In the genomic region with DNA sequence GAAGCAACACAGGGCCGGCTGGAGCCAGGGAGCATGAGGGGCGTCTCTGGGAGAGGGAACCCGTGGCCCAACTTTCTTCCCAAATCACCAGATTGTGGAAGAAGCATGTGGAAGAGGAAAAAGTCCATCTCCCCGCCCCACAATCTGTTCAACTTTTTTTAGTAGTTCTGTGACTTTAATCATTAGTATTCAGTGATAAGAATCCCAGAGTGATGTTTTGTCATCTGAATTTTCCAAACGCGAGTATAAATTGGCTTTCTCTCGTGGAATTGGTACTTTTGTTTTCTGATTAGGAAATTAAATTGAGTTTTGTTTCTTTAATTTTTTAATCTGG, we compare ENCODE assay signal across 9 cellular contexts.
A peak's percentile ranks its signal among the peaks of the same experiment; 100 is the strongest.
DNase-seq lines count a peak whose midpoint lies in the region; ATAC-seq, FAIRE-seq and TF ChIP-seq lines count a peak whose summit lies in the region.
"Had no signal": no experiment of that assay in that cellular context is flagged by ENCODE, and none has a peak within 500 bp of the region (broad histone marks: within the 10 kb centered on the region; RNA-seq: fewer than 3 reads in every experiment).

No MANE protein-coding gene starts in this region.

- no peak for TF ChIP-seq EP300 in A549 (IDR thresholded peaks at IDR 0.05)

- TF ChIP-seq RAD21 in A549 (conservative IDR thresholded peaks at IDR 0.05 in 1 of 2, IDR thresholded peaks at IDR 0.05 in 1 of 2): no peak

- H3K27ac ChIP-seq in A549: peak overlapping the region in 1 of 2 experiments; percentile 68; a peak in 4 of 6 replicates
- peak overlapping the region in 1 of 3 donors; percentile 10 for H3K27ac ChIP-seq in right lobe of liver
- H3K27ac ChIP-seq in esophagus squamous epithelium: no peak overlapping the region
- H3K27ac ChIP-seq: neutrophil had no signal

- H3K36me3 Mint-ChIP-seq in activated CD4-positive, alpha-beta memory T cell treated with anti-CD3 and anti-CD28 coated beads, Interleukin-2, amount 10 ng/mL, durations not matched to agents 7 days and 5 days (ENCODE audit: low read depth): no peaks in the 10 kb centered on the region

- CTCF ChIA-PET in A549 (lab: Yijun Ruan, JAX): interaction anchor here (0.7 to 2.4 kb wide), 28 partner anchors 8 to 585 kb away, joined by 3 to 19 read pairs (median 5); partner anchors contain the start of gene ORC4
- CTCF ChIA-PET in activated CD4-positive, alpha-beta memory T cell treated with anti-CD3 and anti-CD28 coated beads, Interleukin-2, amount 10 ng/mL, durations not matched to agents 7 days and 5 days (lab: Charles Lee): interaction anchor here (0.9 to 3.2 kb wide), 27 partner anchors 9 to 598 kb away, joined by 3 to 60 read pairs (median 4); no protein-coding TSS in a partner anchor

- ATAC-seq in A549 (no peak; a peak in 1 of 6 replicates), GM19395 (IDR thresholded peaks at IDR 0.05; ENCODE audit: unreplicated experiment) (peak; percentile 1), right lobe of liver (no peak), GM21576 (IDR thresholded peaks at IDR 0.05; ENCODE audit: unreplicated experiment) (no peak), left colon (no peak), GM19397 (IDR thresholded peaks at IDR 0.05; ENCODE audit: unreplicated experiment) (no peak)

- H3K36me3 ChIP-seq in right lobe of liver (no peaks in the 10 kb centered on the region), esophagus squamous epithelium (peaks cover 0 to 4% (median 0%) of the 10 kb centered on the region in 3 donors)
- H3K36me3 ChIP-seq: neutrophil had no signal

- H3K4me1 Mint-ChIP-seq in activated CD4-positive, alpha-beta memory T cell treated with anti-CD3 and anti-CD28 coated beads, Interleukin-2, amount 10 ng/mL, durations not matched to agents 7 days and 5 days: peaks cover 17% of the 10 kb centered on the region

- DNase-seq in A549 (ENCODE audit: low read depth in 1 of 2, low spot score in 1 of 2) (no peak), right lobe of liver (no peak), esophagus squamous epithelium (lab: John Stamatoyannopoulos, UW) (no peak), left colon (no peak)
- DNase-seq in activated CD4-positive, alpha-beta memory T cell treated with anti-CD3 and anti-CD28 coated beads, Interleukin-2, amount 10 ng/mL, durations not matched to agents 7 days and 5 days: no peak

- H3K4me2 ChIP-seq in A549: peak overlapping the region; percentile 62

- POLR2A ChIA-PET in A549 (lab: Yijun Ruan, JAX): interaction anchor here (1.4 kb wide), 1 partner anchor 489 kb away, joined by 22 read pairs; the partner anchor contains the start of genes MBD5 and ORC4
- POLR2A ChIA-PET in activated CD4-positive, alpha-beta memory T cell treated with anti-CD3 and anti-CD28 coated beads, Interleukin-2, amount 10 ng/mL, durations not matched to agents 7 days and 5 days (lab: Charles Lee): interaction anchor here (0.6 to 2.8 kb wide), 9 partner anchors 12 to 481 kb away, joined by 3 to 11 read pairs (median 4); partner anchors contain the start of gene EPC2

- no peak for FAIRE-seq in A549 (lab: Jason Lieb, UNC)

- no peak; the same call in 1 of the 3 replicates for TF ChIP-seq CTCF in A549 (IDR thresholded peaks at IDR 0.05)
- no peak for TF ChIP-seq CTCF in right lobe of liver (IDR thresholded peaks at IDR 0.05)
- no peak for TF ChIP-seq CTCF in esophagus squamous epithelium (IDR thresholded peaks at IDR 0.05)

- H3K4me3 ChIP-seq in A549: peak overlapping the region; percentile 39; the same call in 2 of the 3 replicates
- peak overlapping the region; percentile 27 to 40 (median 36) for H3K4me3 ChIP-seq in right lobe of liver
- peak overlapping the region in 2 of 4 donors; percentile 26 to 63 for H3K4me3 ChIP-seq in esophagus squamous epithelium

- intact Hi-C loops in right lobe of liver (cut with DNase I): no loop called here
- intact Hi-C loops in esophagus squamous epithelium (cut with DNase I): loop anchor here (5.0 kb wide), 1 partner anchor 572 kb away; no protein-coding TSS in a partner anchor
- intact Hi-C loops in left colon (cut with DNase I, micrococcal nuclease): loop anchor here in 1 of 2 donors (5.0 to 10.0 kb wide), 2 partner anchors 525 to 572 kb away; no protein-coding TSS in a partner anchor

- WGBS in A549 (ENCODE audit: missing lambda C conversion rate): 0% methylated on average over 7 of the region's 7 CpGs
- 3% methylated on average over 7 of the region's 7 CpGs for WGBS in right lobe of liver (ENCODE audit: insufficient coverage, low coverage, low lambda C conversion rate, missing lambda C conversion rate)
- 16 to 23% methylated on average over 7 of the region's 7 CpGs for WGBS in esophagus squamous epithelium, 2 donors

- H3K4me1 ChIP-seq in A549: no peaks in the 10 kb centered on the region
- no peaks in the 10 kb centered on the region for H3K4me1 ChIP-seq in right lobe of liver
- H3K4me1 ChIP-seq in esophagus squamous epithelium: peaks cover 0 to 9% (median 5%) of the 10 kb centered on the region in 3 donors

- no peak overlapping the region for H3K27ac Mint-ChIP-seq in activated CD4-positive, alpha-beta memory T cell treated with anti-CD3 and anti-CD28 coated beads, Interleukin-2, amount 10 ng/mL, durations not matched to agents 7 days and 5 days

- no peaks in the 10 kb centered on the region for H3K27me3 Mint-ChIP-seq in activated CD4-positive, alpha-beta memory T cell treated with anti-CD3 and anti-CD28 coated beads, Interleukin-2, amount 10 ng/mL, durations not matched to agents 7 days and 5 days

- H3K9me3 ChIP-seq in A549 (no peaks in the 10 kb centered on the region), right lobe of liver (no peaks in the 10 kb centered on the region), esophagus squamous epithelium (no peaks in the 10 kb centered on the region)
- H3K9me3 ChIP-seq: neutrophil had no signal

- no peaks in the 10 kb centered on the region for H3K9me3 Mint-ChIP-seq in activated CD4-positive, alpha-beta memory T cell treated with anti-CD3 and anti-CD28 coated beads, Interleukin-2, amount 10 ng/mL, durations not matched to agents 7 days and 5 days

- TF ChIP-seq POLR2A in A549 (IDR thresholded peaks at IDR 0.05; ENCODE audit: low read length): no peak
- TF ChIP-seq POLR2A in right lobe of liver (IDR thresholded peaks at IDR 0.05): no peak
- no peak for TF ChIP-seq POLR2A in esophagus squamous epithelium (IDR thresholded peaks at IDR 0.05)

- peak overlapping the region; percentile 58 for H3K4me3 Mint-ChIP-seq in activated CD4-positive, alpha-beta memory T cell treated with anti-CD3 and anti-CD28 coated beads, Interleukin-2, amount 10 ng/mL, durations not matched to agents 7 days and 5 days

- H3K27me3 ChIP-seq in right lobe of liver (no peaks in the 10 kb centered on the region), esophagus squamous epithelium (peaks cover 0 to 3% (median 0%) of the 10 kb centered on the region in 4 donors)
- H3K27me3 ChIP-seq: neutrophil had no signal

TF ChIP-seq in A549, 52 proteins besides CTCF, POLR2A, EP300 and RAD21:
- TF ChIP-seq HDAC2 (IDR thresholded peaks at IDR 0.05): no peak
- TF ChIP-seq PHF8 (IDR thresholded peaks at IDR 0.05; ENCODE audit: borderline replicate concordance, low read depth): no peak
- TF ChIP-seq MYC (IDR thresholded peaks at IDR 0.05; ENCODE audit: borderline replicate concordance, low read length): no peak
- TF ChIP-seq RFX5 (IDR thresholded peaks at IDR 0.05): no peak
- TF ChIP-seq MAZ (IDR thresholded peaks at IDR 0.05; ENCODE audit: borderline replicate concordance, low read depth, low read length): no peak
- no peak for TF ChIP-seq NFE2L2 (conservative IDR thresholded peaks at IDR 0.05; ENCODE audit: low read length)
- no peak; the same call in 2 of the 3 replicates for TF ChIP-seq SMC3 (IDR thresholded peaks at IDR 0.05)
- no peak for TF ChIP-seq HEYL (CRISPR knock-in tag; IDR thresholded peaks at IDR 0.05)
- TF ChIP-seq CHD2 (IDR thresholded peaks at IDR 0.05; ENCODE audit: low read length, partially characterized antibody): no peak
- TF ChIP-seq, protein P1, sequence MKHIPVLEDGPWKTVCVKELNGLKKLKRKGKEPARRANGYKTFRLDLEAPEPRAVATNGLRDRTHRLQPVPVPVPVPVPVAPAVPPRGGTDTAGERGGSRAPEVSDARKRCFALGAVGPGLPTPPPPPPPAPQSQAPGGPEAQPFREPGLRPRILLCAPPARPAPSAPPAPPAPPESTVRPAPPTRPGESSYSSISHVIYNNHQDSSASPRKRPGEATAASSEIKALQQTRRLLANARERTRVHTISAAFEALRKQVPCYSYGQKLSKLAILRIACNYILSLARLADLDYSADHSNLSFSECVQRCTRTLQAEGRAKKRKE (CRISPR knock-in tag; IDR thresholded peaks at IDR 0.05; ENCODE audit: low read depth): no peak
- TF ChIP-seq FOSL2 (IDR thresholded peaks at IDR 0.05): no peak
- TF ChIP-seq FOSL2 (CRISPR knock-in tag; IDR thresholded peaks at IDR 0.05): no peak
- no peak for TF ChIP-seq NPAS2 (CRISPR knock-in tag; IDR thresholded peaks at IDR 0.05; ENCODE audit: borderline replicate concordance)
- no peak for TF ChIP-seq RCOR1 (IDR thresholded peaks at IDR 0.05; ENCODE audit: low read depth, low read length)
TF ChIP-seq in A549: peak in this region for 0.
